Comparison of ENCODE assay signal across 1 cellular context in genomic region chr1:179083533-179083932, GRCh38.
TF ChIP-seq lines count a peak whose summit lies in the region.

No MANE protein-coding gene starts in this region.

TF ChIP-seq in WTC11, 78 proteins besides CTCF, POLR2A, EP300 and RAD21 (continued from another document):
- TF ChIP-seq, protein P1, sequence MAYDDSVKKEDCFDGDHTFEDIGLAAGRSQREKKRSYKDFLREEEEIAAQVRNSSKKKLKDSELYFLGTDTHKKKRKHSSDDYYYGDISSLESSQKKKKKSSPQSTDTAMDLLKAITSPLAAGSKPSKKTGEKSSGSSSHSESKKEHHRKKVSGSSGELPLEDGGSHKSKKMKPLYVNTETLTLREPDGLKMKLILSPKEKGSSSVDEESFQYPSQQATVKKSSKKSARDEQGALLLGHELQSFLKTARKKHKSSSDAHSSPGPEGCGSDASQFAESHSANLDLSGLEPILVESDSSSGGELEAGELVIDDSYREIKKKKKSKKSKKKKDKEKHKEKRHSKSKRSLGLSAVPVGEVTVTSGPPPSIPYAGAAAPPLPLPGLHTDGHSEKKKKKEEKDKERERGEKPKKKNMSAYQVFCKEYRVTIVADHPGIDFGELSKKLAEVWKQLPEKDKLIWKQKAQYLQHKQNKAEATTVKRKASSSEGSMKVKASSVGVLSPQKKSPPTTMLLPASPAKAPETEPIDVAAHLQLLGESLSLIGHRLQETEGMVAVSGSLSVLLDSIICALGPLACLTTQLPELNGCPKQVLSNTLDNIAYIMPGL (CRISPR knock-in tag; IDR thresholded peaks at IDR 0.05): no peak
- TF ChIP-seq TEAD1 (CRISPR knock-in tag; IDR thresholded peaks at IDR 0.05): no peak
TF ChIP-seq in WTC11: peak in this region for 0.
